25 cellular contexts compared by ENCODE assay signal in the genomic region with DNA sequence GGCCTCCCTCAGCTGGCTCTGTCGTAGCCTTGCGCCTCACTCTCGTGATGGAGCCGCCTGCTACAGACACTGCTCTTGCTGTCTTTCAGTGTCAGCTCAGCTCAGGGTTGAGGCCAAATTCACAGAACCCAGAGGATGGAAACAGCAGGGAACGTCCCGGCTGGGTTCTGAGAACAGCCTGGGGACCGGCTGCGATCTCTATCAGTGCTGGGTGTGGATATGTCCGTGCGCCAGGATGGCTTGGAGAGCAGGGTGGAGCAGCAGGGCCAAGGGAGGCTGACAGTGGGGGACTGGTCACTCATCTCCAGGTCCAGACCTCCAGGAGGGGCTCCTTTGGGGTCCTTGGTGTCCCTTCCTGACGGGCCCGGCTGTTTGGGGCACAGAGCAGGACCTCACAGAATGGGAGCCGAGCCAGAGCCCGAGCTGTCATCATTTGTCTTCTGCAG. TPM values are rescaled to one million over a fixed set of nuclear protein-coding genes. Genes with fewer than 3 reads are reported as not detected.
DNase-seq lines count a peak whose midpoint lies in the region; ATAC-seq and TF ChIP-seq lines count a peak whose summit lies in the region.
"Had no signal": no experiment of that assay in that cellular context is flagged by ENCODE, and none has a peak within 500 bp of the region (broad histone marks: within the 10 kb centered on the region; RNA-seq: fewer than 3 reads in every experiment).

No MANE protein-coding gene starts in this region.

- H3K4me1 ChIP-seq in heart left ventricle = peaks cover 0 to 24% (median 8%) of the 10 kb centered on the region in 12 donors

- H3K9me3 ChIP-seq in heart left ventricle = no peaks in the 10 kb centered on the region
- H3K9me3 ChIP-seq: esophagus squamous epithelium had no signal

- whole genome bisulfite sequencing in heart left ventricle, 4 donors = 37 to 50% (median 42%) methylated on average over 12 to 14 of the region's 14 CpGs

- no peak for TF ChIP-seq CTCF in heart left ventricle (IDR thresholded peaks at IDR 0.05)
- no peak for TF ChIP-seq CTCF in omental fat pad (IDR thresholded peaks at IDR 0.05)

- intact Hi-C loops in heart left ventricle (cut with DNase I) = no loop called here

- DNase-seq in activated T-cell treated with anti-CD3 and anti-CD28 coated beads, Interleukin-2, amount 50 U/mL, for 1 hour = peak; percentile 7
- no peak for DNase-seq in activated T-cell treated with anti-CD3 and anti-CD28 coated beads, Interleukin-2, amount 50 U/mL, for 48 hours
- DNase-seq in heart left ventricle (peak in 3 of 5 donors; percentile 5 to 53 (median 15)), omental fat pad (ENCODE audit: low spot score) (no peak), ureter (ENCODE audit: low spot score) (peak; percentile 36), OCI-M2 (lab: John Stamatoyannopoulos, UW; ENCODE audit: unreplicated experiment) (no peak)
- DNase-seq: ACHN; activated CD4-positive, alpha-beta memory T cell treated with anti-CD3 and anti-CD28 coated beads, Interleukin-2, amount 10 ng/mL, durations not matched to agents 7 days and 5 days; caudate nucleus; DMS53; effector CD4-positive, alpha-beta T cell; esophagus squamous epithelium; glutamatergic neuron; NCI-H1105 treated with DMSO at 0.1 percent for 48 hours; NCI-H226; T-helper 1 cell had no signal

- no peak for TF ChIP-seq POLR2A in heart left ventricle (IDR thresholded peaks at IDR 0.05)

- no peak overlapping the region for H3K4me3 ChIP-seq in heart left ventricle
- H3K4me3 ChIP-seq: esophagus squamous epithelium, tibial nerve had no signal

- H3K27ac ChIP-seq in heart left ventricle = peak overlapping the region in 1 of 12 donors; percentile 61
- H3K27ac ChIP-seq: esophagus squamous epithelium, RWPE1 had no signal

- H3K36me3 ChIP-seq in heart left ventricle = peaks cover 0 to 6% (median 0%) of the 10 kb centered on the region in 9 donors

- no peaks in the 10 kb centered on the region for H3K27me3 ChIP-seq in heart left ventricle
- H3K27me3 ChIP-seq: tibial nerve had no signal

- ATAC-seq in heart left ventricle = peak; percentile 13 to 20 (median 18)
- peak; percentile 25 for ATAC-seq in omental fat pad (ENCODE audit: low FRiP score)
- ATAC-seq in HG03342 (IDR thresholded peaks at IDR 0.05; ENCODE audit: unreplicated experiment) = no peak
- no peak for ATAC-seq in HG03196 (IDR thresholded peaks at IDR 0.05; ENCODE audit: unreplicated experiment)
- ATAC-seq: HCT116; naive thymus-derived CD8-positive, alpha-beta T cell; stimulated activated memory B cell treated with anti-CD40 and anti-IgM and Interleukin-4, amounts not matched to agents 10 μg/mL and 1 μg/mL and 100 μg/mL, for 72 hours had no signal

RNA-seq across cellular contexts. Expression of a gene that starts 18.4 kb away (rescaled TPM):
- 10 to 100 TPM; 10.5 to 85.8 (median 31.0) TPM for total RNA-seq in heart left ventricle
- polyA plus RNA-seq in heart left ventricle = 10 to 100 TPM; 39.9 to 70.6 TPM
- 10 to 100 TPM; 22.3 to 73.1 (median 59.9) TPM for total RNA-seq in omental fat pad
- 18.9 TPM for total RNA-seq in ureter
- total RNA-seq: activated CD4-positive, alpha-beta memory T cell treated with anti-CD3 and anti-CD28 coated beads, Interleukin-2, amount 10 ng/mL, durations not matched to agents 7 days and 5 days had no signal
- polyA plus RNA-seq: naive thymus-derived CD8-positive, alpha-beta T cell had no signal

RNA-seq across cellular contexts. Expression of a gene that starts 55.9 kb away (rescaled TPM):
- total RNA-seq in heart left ventricle (not detected), omental fat pad (not detected), ureter (not detected)
- not detected for polyA plus RNA-seq in heart left ventricle
- total RNA-seq: activated CD4-positive, alpha-beta memory T cell treated with anti-CD3 and anti-CD28 coated beads, Interleukin-2, amount 10 ng/mL, durations not matched to agents 7 days and 5 days; activated T-helper 2 cell treated with anti-CD3 and anti-CD28 coated beads, Interferon-gamma antibody, Interleukin-2, Interleukin-4, amounts not matched to agents 10 μg/mL and 5 μg/mL and 100 μg/mL, durations not matched to agents 14 hours and 24 hours and 36 hours; esophagus squamous epithelium; naive thymus-derived CD8-positive, alpha-beta T cell; pulmonary artery endothelial cell had no signal
- polyA plus RNA-seq: naive thymus-derived CD8-positive, alpha-beta T cell had no signal

Comparison
In these comparisons a context has a peak if more than half of its experiments do, and no peak if none do; other contexts are left out.
1. DNase-seq: peak in activated T-cell treated with anti-CD3 and anti-CD28 coated beads, Interleukin-2, amount 50 U/mL, for 1 hour (single experiment), heart left ventricle (3 of 5) and ureter (single experiment); none in activated T-cell treated with anti-CD3 and anti-CD28 coated beads, Interleukin-2, amount 50 U/mL, for 48 hours (0 of 2), omental fat pad (single experiment) and OCI-M2 (single experiment).
2. ATAC-seq: peak in heart left ventricle (4 of 4) and omental fat pad (single experiment); none in HG03342 (single experiment) and HG03196 (single experiment).